ENCODE assay signal across 16 cellular contexts in the genomic region with DNA sequence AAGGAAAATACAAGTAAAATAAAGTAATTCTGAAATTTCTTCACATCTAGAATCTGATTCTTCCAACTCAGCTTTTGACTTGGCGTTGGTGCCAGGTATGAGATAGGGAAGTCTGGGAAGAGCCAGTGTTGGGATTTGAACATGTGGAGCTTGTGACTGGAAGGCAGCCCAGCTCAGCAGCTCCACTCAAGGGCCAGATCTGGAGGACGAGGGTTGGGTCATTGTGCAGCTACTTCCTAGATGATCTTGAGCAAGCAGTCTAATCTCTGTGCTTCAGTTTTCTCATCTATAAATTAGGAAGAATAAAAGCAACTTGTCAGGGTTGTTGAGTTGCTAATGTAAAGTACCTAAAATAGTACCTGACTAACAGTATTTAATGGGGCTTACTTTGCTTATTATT. TPM values are rescaled to one million over a fixed set of nuclear protein-coding genes. Genes with fewer than 3 reads are reported as not detected.
A peak's percentile ranks its signal among the peaks of the same experiment; 100 is the strongest.
DNase-seq lines count a peak whose midpoint lies in the region; ATAC-seq, FAIRE-seq and TF ChIP-seq lines count a peak whose summit lies in the region.
"Had no signal": no experiment of that assay in that cellular context is flagged by ENCODE, and none has a peak within 500 bp of the region (broad histone marks: within the 10 kb centered on the region; RNA-seq: fewer than 3 reads in every experiment).

No MANE protein-coding gene starts in this region.

- TF ChIP-seq CTCF in fibroblast of pulmonary artery (IDR thresholded peaks at IDR 0.05; ENCODE audit: low read length, missing control alignments) (no peak), transverse colon (IDR thresholded peaks at IDR 0.05) (no peak)

- DNase-seq in activated effector memory CD4-positive, alpha-beta T cell treated with anti-CD3 and anti-CD28 coated beads, Interleukin-2, amount 50 U/mL, for 16 hours, result peak; percentile 65
- DNase-seq in activated effector memory CD4-positive, alpha-beta T cell treated with Interleukin-2 at 50 U/mL for 16 hours, result no peak
- DNase-seq in T-helper 17 cell (no peak), fibroblast of pulmonary artery (ENCODE audit: low read depth) (peak; percentile 38), transverse colon (no peak), posterior cingulate gyrus (no peak), small intestine (no peak)
- DNase-seq: dorsolateral prefrontal cortex, GDM1, KBM-7, kidney had no signal

- peaks cover 67% of the 10 kb centered on the region for H3K4me1 Mint-ChIP-seq in T-helper 17 cell

- in situ Hi-C loops in transverse colon (cut with MboI; ENCODE audit: low pct_ligation_motif_present in 1 of 4, low pct_unique_long_range_greater_than_20kb in 1 of 4, low sequenced_read_pairs in 3 of 4), result no loop called here

- 60 to 70% methylated on average over 2 of the region's 2 CpGs for WGBS in transverse colon (ENCODE audit: low coverage in 1 of 2), 2 donors
- WGBS in small intestine, 3 donors, result 54 to 74% (median 54%) methylated on average over 2 of the region's 2 CpGs

- H3K4me1 ChIP-seq in transverse colon (peaks cover 0 to 48% (median 29%) of the 10 kb centered on the region in 4 donors), small intestine (ENCODE audit: control insufficient read depth in 2 of 2, insufficient read depth in 1 of 2, low read depth in 1 of 2, low read length in 1 of 2) (peaks cover 0 to 2% of the 10 kb centered on the region in 2 donors)

- H3K4me3 ChIP-seq in fibroblast of pulmonary artery (replicated peaks; ENCODE audit: low read depth, low read length), result no peak overlapping the region
- no peak overlapping the region for H3K4me3 ChIP-seq in transverse colon
- H3K4me3 ChIP-seq in small intestine (ENCODE audit: low read depth in 1 of 2, low read length in 2 of 2), result no peak overlapping the region
- H3K4me3 ChIP-seq: dorsolateral prefrontal cortex, vagina had no signal

- ATAC-seq in T-helper 17 cell (peak; percentile 5), HG03095 (IDR thresholded peaks at IDR 0.05; ENCODE audit: unreplicated experiment) (no peak)
- ATAC-seq: Panc1 had no signal

- no peaks in the 10 kb centered on the region for H3K36me3 ChIP-seq in transverse colon
- no peaks in the 10 kb centered on the region for H3K36me3 ChIP-seq in small intestine (ENCODE audit: control insufficient read depth in 2 of 2, insufficient read depth in 2 of 2, low read length in 2 of 2)
- H3K36me3 ChIP-seq: vagina had no signal

- FAIRE-seq in small intestine (lab: Jason Lieb, UNC), result no peak
- FAIRE-seq: kidney, TTC549 had no signal

- peaks cover 14% of the 10 kb centered on the region for H3K27me3 ChIP-seq in transverse colon
- no peaks in the 10 kb centered on the region for H3K27me3 ChIP-seq in small intestine (ENCODE audit: control insufficient read depth in 2 of 2, insufficient read depth in 2 of 2, low read length in 2 of 2)
- H3K27me3 ChIP-seq: dorsolateral prefrontal cortex, vagina had no signal

- peak overlapping the region; percentile 94 for H3K27ac Mint-ChIP-seq in T-helper 17 cell
- H3K27ac Mint-ChIP-seq: nephron had no signal

- H3K27ac ChIP-seq in transverse colon, result peak overlapping the region in 3 of 4 donors; percentile 51 to 78 (median 65)
- peak overlapping the region in 1 of 2 donors; percentile 65 for H3K27ac ChIP-seq in small intestine (ENCODE audit: low read depth in 1 of 2, low read length in 1 of 2)
- H3K27ac ChIP-seq: dorsolateral prefrontal cortex, vagina had no signal

- TF ChIP-seq EP300 in transverse colon (IDR thresholded peaks at IDR 0.05; ENCODE audit: low read depth), result no peak

- H3K27me3 Mint-ChIP-seq in T-helper 17 cell, result no peaks in the 10 kb centered on the region

- H3K36me3 Mint-ChIP-seq in T-helper 17 cell (ENCODE audit: low read depth), result no peaks in the 10 kb centered on the region

- H3K9me3 ChIP-seq in T-helper 17 cell (ENCODE audit: control insufficient read depth, low read length, poor library complexity, severe bottlenecking) (no peaks in the 10 kb centered on the region), transverse colon (no peaks in the 10 kb centered on the region), small intestine (ENCODE audit: control insufficient read depth, low read depth) (no peaks in the 10 kb centered on the region)
- H3K9me3 ChIP-seq: vagina had no signal

- intact Hi-C loops in transverse colon (cut with DNase I; ENCODE audit: low total_unique reads) (loop anchor here (10.0 kb wide), 1 partner anchor 125 kb away; no protein-coding TSS in a partner anchor), posterior cingulate gyrus (cut with DNase I) (loop anchor here (10.0 kb wide), 3 partner anchors 55 to 265 kb away; partner anchors contain the start of gene SUMO3)

- TF ChIP-seq POLR2A in transverse colon (IDR thresholded peaks at IDR 0.05), result no peak

- peak overlapping the region; percentile 25 for H3K4me3 Mint-ChIP-seq in T-helper 17 cell
- H3K4me3 Mint-ChIP-seq: nephron had no signal

RNA-seq across cellular contexts. Expression of gene ADARB1, which starts 5.0 kb away (rescaled TPM):
- total RNA-seq in T-helper 17 cell (10 to 100 TPM; 28.4 to 37.0 TPM), transverse colon (10 to 100 TPM in 3 of 4 donors, 1 to 10 TPM in 1; 6.8 to 32.2 (median 17.3) TPM)
- polyA plus RNA-seq in small intestine, result 1 to 10 TPM; 1.1 to 5.4 (median 2.2) TPM

Comparison
In these comparisons a context has a peak if more than half of its experiments do, and no peak if none do; other contexts are left out.
1. DNase-seq: peak in activated effector memory CD4-positive, alpha-beta T cell treated with anti-CD3 and anti-CD28 coated beads, Interleukin-2, amount 50 U/mL, for 16 hours (single experiment) and fibroblast of pulmonary artery (single experiment); none in activated effector memory CD4-positive, alpha-beta T cell treated with Interleukin-2 at 50 U/mL for 16 hours (single experiment), T-helper 17 cell (0 of 3), transverse colon (single experiment), posterior cingulate gyrus (0 of 10) and small intestine (single experiment).